Comparison of ENCODE assay signal across 2 cellular contexts in genomic region chr5:173801006-173801405, GRCh38.
TF ChIP-seq lines count a peak whose summit lies in the region.

No MANE protein-coding gene starts in this region.

TF ChIP-seq in A549, 52 proteins besides CTCF, POLR2A, EP300 and RAD21 (continued from another document):
- TF ChIP-seq, protein P1, sequence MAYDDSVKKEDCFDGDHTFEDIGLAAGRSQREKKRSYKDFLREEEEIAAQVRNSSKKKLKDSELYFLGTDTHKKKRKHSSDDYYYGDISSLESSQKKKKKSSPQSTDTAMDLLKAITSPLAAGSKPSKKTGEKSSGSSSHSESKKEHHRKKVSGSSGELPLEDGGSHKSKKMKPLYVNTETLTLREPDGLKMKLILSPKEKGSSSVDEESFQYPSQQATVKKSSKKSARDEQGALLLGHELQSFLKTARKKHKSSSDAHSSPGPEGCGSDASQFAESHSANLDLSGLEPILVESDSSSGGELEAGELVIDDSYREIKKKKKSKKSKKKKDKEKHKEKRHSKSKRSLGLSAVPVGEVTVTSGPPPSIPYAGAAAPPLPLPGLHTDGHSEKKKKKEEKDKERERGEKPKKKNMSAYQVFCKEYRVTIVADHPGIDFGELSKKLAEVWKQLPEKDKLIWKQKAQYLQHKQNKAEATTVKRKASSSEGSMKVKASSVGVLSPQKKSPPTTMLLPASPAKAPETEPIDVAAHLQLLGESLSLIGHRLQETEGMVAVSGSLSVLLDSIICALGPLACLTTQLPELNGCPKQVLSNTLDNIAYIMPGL (CRISPR knock-in tag; IDR thresholded peaks at IDR 0.05; ENCODE audit: borderline replicate concordance): no peak
- TF ChIP-seq HOXB5 (CRISPR knock-in tag; IDR thresholded peaks at IDR 0.05) (no peak), RNF2 (IDR thresholded peaks at IDR 0.05; ENCODE audit: borderline replicate concordance, low read depth) (no peak), HOXA7 (CRISPR knock-in tag; IDR thresholded peaks at IDR 0.05) (no peak), CBX8 (IDR thresholded peaks at IDR 0.05) (no peak), MAX (IDR thresholded peaks at IDR 0.05) (no peak), TP53 (CRISPR knock-in tag; IDR thresholded peaks at IDR 0.05) (no peak), ELK1 (IDR thresholded peaks at IDR 0.05; ENCODE audit: low read depth, low read length) (no peak), HES2 (IDR thresholded peaks at IDR 0.05) (no peak)
- TF ChIP-seq, protein P2, sequence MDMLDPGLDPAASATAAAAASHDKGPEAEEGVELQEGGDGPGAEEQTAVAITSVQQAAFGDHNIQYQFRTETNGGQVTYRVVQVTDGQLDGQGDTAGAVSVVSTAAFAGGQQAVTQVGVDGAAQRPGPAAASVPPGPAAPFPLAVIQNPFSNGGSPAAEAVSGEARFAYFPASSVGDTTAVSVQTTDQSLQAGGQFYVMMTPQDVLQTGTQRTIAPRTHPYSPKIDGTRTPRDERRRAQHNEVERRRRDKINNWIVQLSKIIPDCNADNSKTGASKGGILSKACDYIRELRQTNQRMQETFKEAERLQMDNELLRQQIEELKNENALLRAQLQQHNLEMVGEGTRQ (IDR thresholded peaks at IDR 0.05): no peak

TF ChIP-seq in HepG2, 621 proteins besides CTCF, POLR2A, EP300 and RAD21 (continued from another document):
- TF ChIP-seq ZNF160 (CRISPR knock-in tag; IDR thresholded peaks at IDR 0.05): no peak
- no peak for TF ChIP-seq HES4 (CRISPR knock-in tag; IDR thresholded peaks at IDR 0.05; ENCODE audit: borderline replicate concordance)
- TF ChIP-seq RAD51 (IDR thresholded peaks at IDR 0.05; ENCODE audit: borderline replicate concordance): no peak
- no peak for TF ChIP-seq TAF1 (CRISPR knock-in tag; IDR thresholded peaks at IDR 0.05)
- TF ChIP-seq, protein P3, sequence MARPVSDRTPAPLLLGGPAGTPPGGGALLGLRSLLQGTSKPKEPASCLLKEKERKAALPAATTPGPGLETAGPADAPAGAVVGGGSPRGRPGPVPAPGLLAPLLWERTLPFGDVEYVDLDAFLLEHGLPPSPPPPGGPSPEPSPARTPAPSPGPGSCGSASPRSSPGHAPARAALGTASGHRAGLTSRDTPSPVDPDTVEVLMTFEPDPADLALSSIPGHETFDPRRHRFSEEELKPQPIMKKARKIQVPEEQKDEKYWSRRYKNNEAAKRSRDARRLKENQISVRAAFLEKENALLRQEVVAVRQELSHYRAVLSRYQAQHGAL (CRISPR knock-in tag; IDR thresholded peaks at IDR 0.05; ENCODE audit: not compliant biosample characterization): no peak
- no peak for TF ChIP-seq SP1 (IDR thresholded peaks at IDR 0.05)
- TF ChIP-seq SP1 (CRISPR knock-in tag; IDR thresholded peaks at IDR 0.05): no peak
- no peak for TF ChIP-seq MED13 (CRISPR knock-in tag; IDR thresholded peaks at IDR 0.05)
- TF ChIP-seq LCORL (IDR thresholded peaks at IDR 0.05): no peak
- no peak for TF ChIP-seq LCORL (CRISPR knock-in tag; IDR thresholded peaks at IDR 0.05)
- TF ChIP-seq, protein P4, sequence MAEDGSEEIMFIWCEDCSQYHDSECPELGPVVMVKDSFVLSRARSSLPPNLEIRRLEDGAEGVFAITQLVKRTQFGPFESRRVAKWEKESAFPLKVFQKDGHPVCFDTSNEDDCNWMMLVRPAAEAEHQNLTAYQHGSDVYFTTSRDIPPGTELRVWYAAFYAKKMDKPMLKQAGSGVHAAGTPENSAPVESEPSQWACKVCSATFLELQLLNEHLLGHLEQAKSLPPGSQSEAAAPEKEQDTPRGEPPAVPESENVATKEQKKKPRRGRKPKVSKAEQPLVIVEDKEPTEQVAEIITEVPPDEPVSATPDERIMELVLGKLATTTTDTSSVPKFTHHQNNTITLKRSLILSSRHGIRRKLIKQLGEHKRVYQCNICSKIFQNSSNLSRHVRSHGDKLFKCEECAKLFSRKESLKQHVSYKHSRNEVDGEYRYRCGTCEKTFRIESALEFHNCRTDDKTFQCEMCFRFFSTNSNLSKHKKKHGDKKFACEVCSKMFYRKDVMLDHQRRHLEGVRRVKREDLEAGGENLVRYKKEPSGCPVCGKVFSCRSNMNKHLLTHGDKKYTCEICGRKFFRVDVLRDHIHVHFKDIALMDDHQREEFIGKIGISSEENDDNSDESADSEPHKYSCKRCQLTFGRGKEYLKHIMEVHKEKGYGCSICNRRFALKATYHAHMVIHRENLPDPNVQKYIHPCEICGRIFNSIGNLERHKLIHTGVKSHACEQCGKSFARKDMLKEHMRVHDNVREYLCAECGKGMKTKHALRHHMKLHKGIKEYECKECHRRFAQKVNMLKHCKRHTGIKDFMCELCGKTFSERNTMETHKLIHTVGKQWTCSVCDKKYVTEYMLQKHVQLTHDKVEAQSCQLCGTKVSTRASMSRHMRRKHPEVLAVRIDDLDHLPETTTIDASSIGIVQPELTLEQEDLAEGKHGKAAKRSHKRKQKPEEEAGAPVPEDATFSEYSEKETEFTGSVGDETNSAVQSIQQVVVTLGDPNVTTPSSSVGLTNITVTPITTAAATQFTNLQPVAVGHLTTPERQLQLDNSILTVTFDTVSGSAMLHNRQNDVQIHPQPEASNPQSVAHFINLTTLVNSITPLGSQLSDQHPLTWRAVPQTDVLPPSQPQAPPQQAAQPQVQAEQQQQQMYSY (CRISPR knock-in tag; IDR thresholded peaks at IDR 0.05): no peak
- TF ChIP-seq ZNF343 (CRISPR knock-in tag; IDR thresholded peaks at IDR 0.05): no peak
- no peak for TF ChIP-seq TOPORS (CRISPR knock-in tag; IDR thresholded peaks at IDR 0.05)
- TF ChIP-seq SP5 (CRISPR knock-in tag; IDR thresholded peaks at IDR 0.05; ENCODE audit: borderline replicate concordance, low read depth): no peak
- TF ChIP-seq ZNF605 (CRISPR knock-in tag; IDR thresholded peaks at IDR 0.05): no peak
